Comparison of ENCODE assay signal across 21 cellular contexts in genomic region chr18:75159238-75159518, GRCh38. TPM values are rescaled to one million over a fixed set of nuclear protein-coding genes. Genes with fewer than 3 reads are reported as not detected.
A peak's percentile ranks its signal among the peaks of the same experiment; 100 is the strongest.
DNase-seq lines count a peak whose midpoint lies in the region; ATAC-seq, FAIRE-seq and TF ChIP-seq lines count a peak whose summit lies in the region.
"Had no signal": no experiment of that assay in that cellular context is flagged by ENCODE, and none has a peak within 500 bp of the region (broad histone marks: within the 10 kb centered on the region; RNA-seq: fewer than 3 reads in every experiment).

No MANE protein-coding gene starts in this region.

- intact Hi-C loops in HepG2 (cut with micrococcal nuclease; ENCODE audit: unreplicated experiment), result no loop called here
- intact Hi-C loops in right lobe of liver (cut with DNase I), result no loop called here

- H3K27me3 Mint-ChIP-seq in WTC11 (ENCODE audit: low read depth) (no peaks in the 10 kb centered on the region), endodermal cell (ENCODE audit: insufficient read depth) (peaks cover 28% of the 10 kb centered on the region)

- H3K9ac ChIP-seq in HepG2 (ENCODE audit: insufficient read depth, low read depth, low read length) (no peak overlapping the region), endodermal cell (ENCODE audit: extremely low read depth, low read length, poor library complexity, severe bottlenecking) (no peak overlapping the region), neuronal stem cell (ENCODE audit: low read depth, low read length, poor library complexity) (no peak overlapping the region)
- H3K9ac ChIP-seq: BLaER1 treated with 17β-estradiol and CSF1 and Interleukin-3, amounts not matched to agents 10 nM and 100 nM; GM23248 had no signal

- H3K36me3 Mint-ChIP-seq in WTC11, result peaks cover 7% of the 10 kb centered on the region
- no peaks in the 10 kb centered on the region for H3K36me3 Mint-ChIP-seq in endodermal cell (ENCODE audit: low read depth)
- H3K36me3 Mint-ChIP-seq: IgD-negative memory B cell had no signal

- no peak overlapping the region for H3K27ac Mint-ChIP-seq in WTC11
- no peak overlapping the region for H3K27ac Mint-ChIP-seq in endodermal cell
- H3K27ac Mint-ChIP-seq: B cell had no signal

- H4K20me1 ChIP-seq in HepG2 (ENCODE audit: insufficient read depth, low read length), result no peaks in the 10 kb centered on the region
- H4K20me1 ChIP-seq: BLaER1 treated with 17β-estradiol and CSF1 and Interleukin-3, amounts not matched to agents 10 nM and 100 nM had no signal

- H2BK120ac ChIP-seq in neuronal stem cell (ENCODE audit: low read depth, low read length), result no peak overlapping the region

- H2BK5ac ChIP-seq in neuronal stem cell (ENCODE audit: low read length), result no peak overlapping the region

- peak overlapping the region; percentile 6 for H2AK5ac ChIP-seq in neuronal stem cell (ENCODE audit: low read depth, low read length)

- no peak overlapping the region for H2BK12ac ChIP-seq in neuronal stem cell (ENCODE audit: low read length)

- H3K9me3 Mint-ChIP-seq in WTC11, result peaks cover 11% of the 10 kb centered on the region
- peaks cover 8% of the 10 kb centered on the region for H3K9me3 Mint-ChIP-seq in endodermal cell

- H3K79me1 ChIP-seq in neuronal stem cell (ENCODE audit: low read depth, low read length), result no peaks in the 10 kb centered on the region

- H3K4me3 ChIP-seq in HepG2 (replicated peaks in 1 of 3; ENCODE audit: insufficient read depth in 1 of 3, low read depth in 2 of 3, low read length in 3 of 3) (no peak overlapping the region), right lobe of liver (no peak overlapping the region), endodermal cell (ENCODE audit: low read length) (no peak overlapping the region), neuronal stem cell (ENCODE audit: low read length in 2 of 2) (no peak overlapping the region)
- H3K4me3 ChIP-seq: BLaER1 treated with 17β-estradiol and CSF1 and Interleukin-3, amounts not matched to agents 10 nM and 100 nM; GM23248 had no signal

- TF ChIP-seq CTCF in HepG2 (CRISPR knock-in tag; IDR thresholded peaks at IDR 0.05) (no peak), right lobe of liver (IDR thresholded peaks at IDR 0.05) (no peak), WTC11 (IDR thresholded peaks at IDR 0.05) (no peak), endodermal cell (conservative IDR thresholded peaks at IDR 0.05) (no peak)

- H3K4me1 ChIP-seq in HepG2 (ENCODE audit: insufficient read depth, low read length) (peaks cover 13% of the 10 kb centered on the region), right lobe of liver (no peaks in the 10 kb centered on the region), endodermal cell (ENCODE audit: control insufficient read depth, insufficient read depth, low read length) (peaks cover 20% of the 10 kb centered on the region), neuronal stem cell (ENCODE audit: control insufficient read depth in 2 of 2, insufficient read depth in 1 of 2, low read depth in 1 of 2, low read length in 2 of 2) (peaks cover 2 to 16% of the 10 kb centered on the region in 2 donors)

- no peak for FAIRE-seq in HepG2 (lab: Jason Lieb, UNC)
- FAIRE-seq: G401.6, GM12891, GM19239, H54, HTR-8/SVneo had no signal

- no peaks in the 10 kb centered on the region for H3K79me2 ChIP-seq in HepG2 (ENCODE audit: insufficient read depth, low read length)

- TF ChIP-seq POLR2A in HepG2 (IDR thresholded peaks at IDR 0.05; ENCODE audit: insufficient read depth in 1 of 2, low read depth in 2 of 2, low read length in 2 of 2) (no peak), right lobe of liver (IDR thresholded peaks at IDR 0.05) (no peak)

- H3K9me3 ChIP-seq in HepG2 (ENCODE audit: low read length) (no peaks in the 10 kb centered on the region), right lobe of liver (no peaks in the 10 kb centered on the region), endodermal cell (ENCODE audit: control insufficient read depth, low read length) (no peaks in the 10 kb centered on the region), neuronal stem cell (replicated peaks in 1 of 2; ENCODE audit: control insufficient read depth in 2 of 2, insufficient read depth in 1 of 2, low read depth in 1 of 2, low read length in 2 of 2) (peaks cover 0 to 3% of the 10 kb centered on the region in 2 donors)
- H3K9me3 ChIP-seq: BLaER1 treated with 17β-estradiol and CSF1 and Interleukin-3, amounts not matched to agents 10 nM and 100 nM had no signal

- H3K36me3 ChIP-seq in HepG2 (replicated peaks in 1 of 2; ENCODE audit: control insufficient read depth in 1 of 2, insufficient read depth in 2 of 2, low read length in 2 of 2) (no peaks in the 10 kb centered on the region), right lobe of liver (no peaks in the 10 kb centered on the region), endodermal cell (ENCODE audit: control insufficient read depth, insufficient read depth, low read length) (no peaks in the 10 kb centered on the region), neuronal stem cell (replicated peaks in 1 of 2; ENCODE audit: control insufficient read depth in 2 of 2, insufficient read depth in 2 of 2, low read length in 2 of 2) (no peaks in the 10 kb centered on the region)
- H3K36me3 ChIP-seq: BLaER1 treated with 17β-estradiol and CSF1 and Interleukin-3, amounts not matched to agents 10 nM and 100 nM had no signal

- no peak for DNase-seq in HepG2 (ENCODE audit: low spot score)
- no peak for DNase-seq in right lobe of liver
- DNase-seq in WTC11 (ENCODE audit: low spot score), result no peak
- peak; percentile 62 for DNase-seq in endodermal cell
- DNase-seq in neuronal stem cell (ENCODE audit: low spot score), result no peak
- DNase-seq in cerebellum (ENCODE audit: low spot score), result no peak
- no peak for DNase-seq in NCI-H526 treated with DMSO at 0.1 percent for 48 hours (lab: John Stamatoyannopoulos, UW)
- DNase-seq: 8988T; CD8-positive, alpha-beta memory T cell; COR-L47; GM23248; HCEC 1CT had no signal

- H3K27me3 ChIP-seq in HepG2 (ENCODE audit: control insufficient read depth in 1 of 2, insufficient read depth in 2 of 2, low read length in 2 of 2) (peaks cover 0 to 30% of the 10 kb centered on the region in 2 experiments), right lobe of liver (no peaks in the 10 kb centered on the region), endodermal cell (ENCODE audit: control insufficient read depth, insufficient read depth, low read length, poor library complexity, severe bottlenecking) (no peaks in the 10 kb centered on the region), neuronal stem cell (ENCODE audit: control insufficient read depth in 3 of 3, insufficient read depth in 3 of 3, low read depth in 1 of 3, low read length in 3 of 3) (peaks cover 0 to 29% (median 0%) of the 10 kb centered on the region in 3 experiments)
- H3K27me3 ChIP-seq: BLaER1 treated with 17β-estradiol and CSF1 and Interleukin-3, amounts not matched to agents 10 nM and 100 nM had no signal

- H3K27ac ChIP-seq in HepG2 (ENCODE audit: extremely low read length, insufficient read depth, low read length), result no peak overlapping the region
- no peak overlapping the region for H3K27ac ChIP-seq in right lobe of liver
- no peak overlapping the region for H3K27ac ChIP-seq in endodermal cell (ENCODE audit: low read depth, low read length)
- peak overlapping the region; percentile 43 for H3K27ac ChIP-seq in neuronal stem cell (replicated peaks; ENCODE audit: low read length)
- H3K27ac ChIP-seq: BLaER1 treated with 17β-estradiol and CSF1 and Interleukin-3, amounts not matched to agents 10 nM and 100 nM; GM23248 had no signal

- CTCF ChIA-PET in HepG2 (lab: Yijun Ruan, JAX; ENCODE audit: low intra/inter-chr PET ratio, low total read pairs) (no interaction called here), WTC11 (lab: Charles Lee) (no interaction called here)

- TF ChIP-seq RAD21 in HepG2 (CRISPR knock-in tag; IDR thresholded peaks at IDR 0.05), result no peak

- BruUV-seq in HepG2 (replicated peaks; lab: Mats Ljungman, UMichigan), result no TSS peak

- no peak overlapping the region for H4K8ac ChIP-seq in neuronal stem cell (ENCODE audit: low read depth, low read length)

- peak overlapping the region; percentile 58 for H3K14ac ChIP-seq in neuronal stem cell (ENCODE audit: low read length)

- H4K91ac ChIP-seq in neuronal stem cell (ENCODE audit: low read depth, low read length, poor library complexity), result no peak overlapping the region

- H2AFZ ChIP-seq in HepG2 (ENCODE audit: low read length), result no peak overlapping the region
- no peak overlapping the region for H2AFZ ChIP-seq in neuronal stem cell (ENCODE audit: low read length)
- H2AFZ ChIP-seq: GM23248 had no signal

- H2BK15ac ChIP-seq in neuronal stem cell (ENCODE audit: low read length), result no peak overlapping the region

- H3K4ac ChIP-seq in neuronal stem cell (ENCODE audit: low read length), result no peak overlapping the region

- H3K4me2 ChIP-seq in HepG2 (ENCODE audit: low read depth, low read length) (no peak overlapping the region), neuronal stem cell (ENCODE audit: insufficient read depth, low read length, poor library complexity, severe bottlenecking) (no peak overlapping the region)
- H3K4me2 ChIP-seq: BLaER1 treated with 17β-estradiol and CSF1 and Interleukin-3, amounts not matched to agents 10 nM and 100 nM had no signal

- WGBS in HepG2 (ENCODE audit: low lambda C conversion rate), result 63% methylated on average over 5 of the region's 9 CpGs
- 89% methylated on average over 3 of the region's 9 CpGs for WGBS in right lobe of liver (ENCODE audit: insufficient coverage, low coverage, low lambda C conversion rate, missing lambda C conversion rate)
- WGBS in endodermal cell (ENCODE audit: insufficient coverage in 1 of 2, insufficient read length in 1 of 2), 2 experiments, result 83 to 100% methylated on average over 1 to 9 of the region's 9 CpGs
- WGBS in neuronal stem cell (ENCODE audit: extremely low coverage in 2 of 2, insufficient read length in 2 of 2, insufficient replicate concordance in 1 of 2), 2 donors, result no CpG with 5 or more reads among the region's 9 CpGs

- H3K23ac ChIP-seq in neuronal stem cell (ENCODE audit: low read depth, low read length, poor library complexity), result no peak overlapping the region

- peak overlapping the region; percentile 39 for H3K18ac ChIP-seq in neuronal stem cell (ENCODE audit: low read length)

- in situ Hi-C loops in HepG2 (cut with HindIII; ENCODE audit: extremely low pct_ligation_motif_present, low pct_unique_long_range_greater_than_20kb), result loop anchor here (25.0 kb wide), 1 partner anchor 328 kb away; no protein-coding TSS in a partner anchor

- TF ChIP-seq EP300 in HepG2 (IDR thresholded peaks at IDR 0.05; ENCODE audit: low read depth in 2 of 2, low read length in 2 of 2) (no peak), HepG2 (CRISPR knock-in tag; IDR thresholded peaks at IDR 0.05; ENCODE audit: borderline replicate concordance) (no peak)

- ATAC-seq in HepG2, result no peak
- no peak for ATAC-seq in right lobe of liver
- ATAC-seq in WTC11, result peak; percentile 27
- no peak for ATAC-seq in esophagus mucosa

- H3K4me3 Mint-ChIP-seq in WTC11, result no peak overlapping the region
- no peak overlapping the region for H3K4me3 Mint-ChIP-seq in endodermal cell
- H3K4me3 Mint-ChIP-seq: B cell had no signal

- POLR2A ChIA-PET in HepG2 (lab: Yijun Ruan, JAX) (no interaction called here), WTC11 (lab: Charles Lee) (no interaction called here)

- H3K4me1 Mint-ChIP-seq in WTC11 (peaks cover 16% of the 10 kb centered on the region), endodermal cell (peaks cover 14% of the 10 kb centered on the region)

RNA-seq across cellular contexts. Expression of gene PTGR3, which starts 49.8 kb away (rescaled TPM):
- 11.5 and 13.3 TPM in 2 replicates for total RNA-seq in HepG2 (2016; rRNA removed; fragmentation: Illumina TruSeq; extraction: Trizol)
- 3.0 and 3.5 TPM in 2 replicates for total RNA-seq in HepG2 (2016; cell fraction: cytosol; rRNA removed; fragmentation: Illumina TruSeq; extraction: Trizol; ENCODE audit: low read depth)
- total RNA-seq in HepG2 (2016; cell fraction: insoluble cytoplasmic fraction; rRNA removed; fragmentation: Illumina TruSeq; extraction: Trizol), result 12.0 and 13.7 TPM in 2 replicates
- 9.5 and 11.7 TPM in 2 replicates for total RNA-seq in HepG2 (2016; cell fraction: membrane; rRNA removed; fragmentation: Illumina TruSeq; extraction: Trizol)
- 6.0 and 7.5 TPM in 2 replicates for total RNA-seq in HepG2 (2016; cell fraction: nucleus; rRNA removed; fragmentation: Illumina TruSeq; extraction: Trizol)
- polyA plus RNA-seq in HepG2 (2011; rRNA removed), result 23.5 and 25.3 TPM in 2 replicates
- polyA plus RNA-seq in HepG2 (2011; cell fraction: cytosol; rRNA removed), result 17.8 and 19.5 TPM in 2 replicates
- 21.7 and 25.8 TPM in 2 replicates for polyA plus RNA-seq in HepG2 (2011; cell fraction: nucleus; rRNA removed)
- polyA plus RNA-seq in HepG2 (2012), result 16.2 and 18.2 TPM in 2 replicates
- 5.8 and 8.4 TPM in 2 replicates for polyA plus RNA-seq in HepG2 (2016; cell fraction: cytosol; fragmentation: Illumina TruSeq; extraction: Trizol; ENCODE audit: low read depth)
- polyA plus RNA-seq in HepG2 (2016; cell fraction: insoluble cytoplasmic fraction; fragmentation: Illumina TruSeq; extraction: Trizol; ENCODE audit: low read depth), result 18.6 and 22.2 TPM in 2 replicates
- 12.0 and 13.4 TPM in 2 replicates for polyA plus RNA-seq in HepG2 (2016; cell fraction: membrane; fragmentation: Illumina TruSeq; extraction: Trizol; ENCODE audit: low read depth)
- polyA plus RNA-seq in HepG2 (2016; cell fraction: nucleus; fragmentation: Illumina TruSeq; extraction: Trizol; ENCODE audit: insufficient read depth, low read depth), result 11.7 and 16.0 TPM in 2 replicates
- polyA minus RNA-seq in HepG2 (2011; rRNA and poly(A)+ RNA removed; ENCODE audit: low replicate concordance), result 91.8 and 99.6 TPM in 2 replicates
- polyA minus RNA-seq in HepG2 (2011; cell fraction: cytosol; rRNA and poly(A)+ RNA removed), result 14.5 and 19.7 TPM in 2 replicates
- 23.2 and 33.2 TPM in 2 replicates for polyA minus RNA-seq in HepG2 (2011; cell fraction: nucleus; rRNA and poly(A)+ RNA removed)
- 10 to 100 TPM in 5 of 6 experiments, 1 to 10 TPM in 1; 9.4 to 30.1 (median 19.8) TPM for total RNA-seq in right lobe of liver
- 11.8 to 13.8 TPM (median 12.8 TPM) in 3 replicates for total RNA-seq in WTC11 (2021)
- 10 to 100 TPM; 12.2 to 13.3 TPM for total RNA-seq in endodermal cell
- 18.3 TPM for polyA plus RNA-seq in endodermal cell (2013, experiment 1 of 2)
- 14.7 TPM for polyA plus RNA-seq in endodermal cell (2013, experiment 2 of 2)
- polyA plus RNA-seq in neuronal stem cell (2013, experiment 1 of 2), result 7.2 TPM
- polyA plus RNA-seq in neuronal stem cell (2013, experiment 2 of 2), result 7.1 TPM
- total RNA-seq in cerebellum, result 26.1 TPM
- total RNA-seq in esophagus mucosa, result 21.2 TPM

RNA-seq across cellular contexts. Expression of gene TSHZ1, which starts 51.4 kb away (rescaled TPM):
- 2.5 and 2.6 TPM in 2 replicates for total RNA-seq in HepG2 (2016; rRNA removed; fragmentation: Illumina TruSeq; extraction: Trizol)
- 0.20 and 0.35 TPM in 2 replicates for total RNA-seq in HepG2 (2016; cell fraction: cytosol; rRNA removed; fragmentation: Illumina TruSeq; extraction: Trizol; ENCODE audit: low read depth)
- 2.1 and 2.4 TPM in 2 replicates for total RNA-seq in HepG2 (2016; cell fraction: insoluble cytoplasmic fraction; rRNA removed; fragmentation: Illumina TruSeq; extraction: Trizol)
- 1.5 and 1.6 TPM in 2 replicates for total RNA-seq in HepG2 (2016; cell fraction: membrane; rRNA removed; fragmentation: Illumina TruSeq; extraction: Trizol)
- 2.9 and 3.6 TPM in 2 replicates for total RNA-seq in HepG2 (2016; cell fraction: nucleus; rRNA removed; fragmentation: Illumina TruSeq; extraction: Trizol)
- polyA plus RNA-seq in HepG2 (2011; rRNA removed), result 2.4 and 2.7 TPM in 2 replicates
- 1.7 and 1.8 TPM in 2 replicates for polyA plus RNA-seq in HepG2 (2011; cell fraction: cytosol; rRNA removed)
- 3.2 and 3.4 TPM in 2 replicates for polyA plus RNA-seq in HepG2 (2011; cell fraction: nucleus; rRNA removed)
- polyA plus RNA-seq in HepG2 (2012), result 4.3 and 4.7 TPM in 2 replicates
- 0.17 and 0.18 TPM in 2 replicates for polyA plus RNA-seq in HepG2 (2016; cell fraction: cytosol; fragmentation: Illumina TruSeq; extraction: Trizol; ENCODE audit: low read depth)
- 2.9 and 3.5 TPM in 2 replicates for polyA plus RNA-seq in HepG2 (2016; cell fraction: insoluble cytoplasmic fraction; fragmentation: Illumina TruSeq; extraction: Trizol; ENCODE audit: low read depth)
- 0.81 and 1.0 TPM in 2 replicates for polyA plus RNA-seq in HepG2 (2016; cell fraction: membrane; fragmentation: Illumina TruSeq; extraction: Trizol; ENCODE audit: low read depth)
- 3.8 and 3.9 TPM in 2 replicates for polyA plus RNA-seq in HepG2 (2016; cell fraction: nucleus; fragmentation: Illumina TruSeq; extraction: Trizol; ENCODE audit: insufficient read depth, low read depth)
- polyA minus RNA-seq in HepG2 (2011; rRNA and poly(A)+ RNA removed; ENCODE audit: low replicate concordance), result 4.9 and 6.5 TPM in 2 replicates
- 4.2 and 4.7 TPM in 2 replicates for polyA minus RNA-seq in HepG2 (2011; cell fraction: cytosol; rRNA and poly(A)+ RNA removed)
- 4.4 and 4.8 TPM in 2 replicates for polyA minus RNA-seq in HepG2 (2011; cell fraction: nucleus; rRNA and poly(A)+ RNA removed)
- total RNA-seq in right lobe of liver, result 10 to 100 TPM in 2 of 6 experiments, 1 to 10 TPM in 4; 6.4 to 13.3 (median 9.6) TPM
- total RNA-seq in WTC11 (2021), result 1.7 to 2.9 TPM (median 2.2 TPM) in 3 replicates
- total RNA-seq in endodermal cell, result 1 to 10 TPM; 1.1 to 1.7 TPM
- polyA plus RNA-seq in endodermal cell (2013, experiment 1 of 2), result 15.0 TPM
- polyA plus RNA-seq in endodermal cell (2013, experiment 2 of 2), result 14.4 TPM
- 1.0 TPM for polyA plus RNA-seq in neuronal stem cell (2013, experiment 1 of 2)
- 0.96 TPM for polyA plus RNA-seq in neuronal stem cell (2013, experiment 2 of 2)
- total RNA-seq in cerebellum, result 14.4 TPM
- 9.2 TPM for total RNA-seq in esophagus mucosa
